In genomic region chr5:178130576-178131445, GRCh38 we compare ENCODE assay signal across 8 cellular contexts. TPM values are rescaled to one million over a fixed set of nuclear protein-coding genes. Genes with fewer than 3 reads are reported as not detected.
DNase-seq lines count a peak whose midpoint lies in the region; ATAC-seq and TF ChIP-seq lines count a peak whose summit lies in the region.

Gene RMND5B (plus strand): TSS chr5:178131014. CDS start chr5:178138120, 7,106 bp downstream.

- ATAC-seq in HG02943 (IDR thresholded peaks at IDR 0.05; ENCODE audit: low read depth, unreplicated experiment) (peak; percentile 68), body of pancreas (peak; percentile 97)

- intact Hi-C loops in body of pancreas (cut with DNase I) (no loop called here), sigmoid colon (cut with DNase I) (loop anchor here (2.0 to 10.0 kb wide), 2 partner anchors 22 to 474 kb away; partner anchors contain the start of gene NHP2)

- H3K9me3 ChIP-seq in body of pancreas = no peaks in the 10 kb centered on the region
- H3K9me3 ChIP-seq in iPS DF 6.9 (ENCODE audit: control insufficient read depth, insufficient read depth, low read length) = no peaks in the 10 kb centered on the region
- H3K9me3 ChIP-seq in sigmoid colon = no peaks in the 10 kb centered on the region

- H3K27me3 ChIP-seq in body of pancreas (no peaks in the 10 kb centered on the region), iPS DF 6.9 (ENCODE audit: control insufficient read depth, insufficient read depth, low read length) (no peaks in the 10 kb centered on the region), sigmoid colon (no peaks in the 10 kb centered on the region)

- H3K27ac ChIP-seq in body of pancreas (peak within 1 kb of the TSS; percentile 69 to 93 (median 89)), iPS DF 6.9 (ENCODE audit: low read length) (no peak within 1 kb of the TSS), sigmoid colon (peak within 1 kb of the TSS; percentile 88 to 97 (median 91))

- WGBS in body of pancreas, 2 donors = 0% methylated on average over 16 to 72 of the region's 102 CpGs
- WGBS in iPS DF 6.9 (ENCODE audit: insufficient coverage, insufficient read length) = no CpG with 5 or more reads among the region's 102 CpGs
- WGBS in sigmoid colon, 2 donors = 0% methylated on average over 102 of the region's 102 CpGs

- TF ChIP-seq EP300 in sigmoid colon (IDR thresholded peaks at IDR 0.05) = no peak

- DNase-seq in NCI-H2107 (lab: John Stamatoyannopoulos, UW) = peak; percentile 59
- no peak for DNase-seq in NCI-H2107 treated with DMSO at 0.1 percent for 48 hours (lab: John Stamatoyannopoulos, UW; ENCODE audit: unreplicated experiment)
- DNase-seq in NCI-H2081 treated with DMSO at 0.1 percent for 48 hours (lab: John Stamatoyannopoulos, UW) = peak; percentile 7
- DNase-seq in UCSD-AML1 (lab: John Stamatoyannopoulos, UW; ENCODE audit: unreplicated experiment) = peak; percentile 83
- peak; percentile 84 to 89 (median 86) for DNase-seq in body of pancreas
- no peak for DNase-seq in iPS DF 6.9 (ENCODE audit: low read depth, low spot score)
- peak; percentile 91 for DNase-seq in sigmoid colon

- peak within 1 kb of the TSS; percentile 75 to 85 for H3K4me3 ChIP-seq in body of pancreas
- H3K4me3 ChIP-seq in iPS DF 6.9 (ENCODE audit: low read length) = peak within 1 kb of the TSS; percentile 50
- H3K4me3 ChIP-seq in sigmoid colon = peak within 1 kb of the TSS; percentile 78 to 97 (median 86)

- H3K4me1 ChIP-seq in body of pancreas = peaks cover 16% of the 10 kb centered on the region
- peaks cover 4% of the 10 kb centered on the region for H3K4me1 ChIP-seq in iPS DF 6.9 (ENCODE audit: control insufficient read depth, insufficient read depth, low read length)
- H3K4me1 ChIP-seq in sigmoid colon = peaks cover 0 to 19% (median 14%) of the 10 kb centered on the region in 4 donors

- TF ChIP-seq POLR2A in body of pancreas (IDR thresholded peaks at IDR 0.05) (peak; percentile 70 to 78 (median 74)), sigmoid colon (IDR thresholded peaks at IDR 0.05) (peak; percentile 24 to 68)

- H3K36me3 ChIP-seq in body of pancreas (replicated peaks in 1 of 2; ENCODE audit: insufficient read depth in 1 of 2, low read depth in 2 of 2) (no peaks in the 10 kb centered on the region), iPS DF 6.9 (ENCODE audit: control insufficient read depth, insufficient read depth, low read length) (no peaks in the 10 kb centered on the region; the same call in 1 of the 2 replicates), sigmoid colon (peaks cover 0 to 22% (median 2%) of the 10 kb centered on the region in 4 donors)

- TF ChIP-seq CTCF in body of pancreas (IDR thresholded peaks at IDR 0.05) (no peak), sigmoid colon (IDR thresholded peaks at IDR 0.05) (no peak)

RNA-seq across cellular contexts. Expression of gene RMND5B, which starts in this region (rescaled TPM):
- total RNA-seq in body of pancreas (10 to 100 TPM; 25.7 to 49.8 TPM), sigmoid colon (10 to 100 TPM; 37.5 to 44.8 (median 42.0) TPM)
- polyA plus RNA-seq in sigmoid colon = 10 to 100 TPM; 25.2 to 36.2 (median 30.5) TPM

Comparison
In these comparisons a context has a peak if more than half of its experiments do, and no peak if none do; other contexts are left out.
1. DNase-seq: peak in NCI-H2107 (single experiment), NCI-H2081 treated with DMSO at 0.1 percent for 48 hours (single experiment), UCSD-AML1 (single experiment), body of pancreas (4 of 4) and sigmoid colon (single experiment); none in NCI-H2107 treated with DMSO at 0.1 percent for 48 hours (single experiment) and iPS DF 6.9 (single experiment).
2. Peak in every context shown above with its lines, with median percentiles within 50 percentile points of each other: H3K4me3 ChIP-seq.